In the genomic region with DNA sequence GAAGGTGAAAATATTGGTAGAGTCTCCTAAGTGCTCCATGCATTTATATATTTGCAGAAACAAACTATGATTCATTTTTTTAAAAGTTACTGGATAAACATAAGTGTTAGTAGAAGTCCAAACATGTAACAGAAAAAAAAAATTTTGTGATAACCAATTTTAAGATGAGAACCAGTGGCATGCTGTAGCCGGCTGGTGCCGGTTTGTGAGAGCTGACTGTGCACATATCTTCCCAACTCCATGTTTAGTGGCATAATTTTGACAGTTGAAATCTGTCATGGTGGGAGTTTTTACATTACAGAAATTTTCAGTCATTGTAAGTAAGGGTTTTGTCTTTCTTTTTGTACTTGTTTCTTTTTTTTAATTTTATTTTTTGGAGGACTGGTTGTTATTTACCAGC, we compare ENCODE assay signal across 12 cellular contexts.
"Had no signal": no experiment of that assay in that cellular context is flagged by ENCODE, and none has a peak within 500 bp of the region (broad histone marks: within the 10 kb centered on the region; RNA-seq: fewer than 3 reads in every experiment).

No MANE protein-coding gene starts in this region.

- H3K36me3 ChIP-seq: Peyer's patch, SJCRH30 had no signal

- H3K9me3 ChIP-seq: Peyer's patch, SJCRH30 had no signal

- H3K9ac ChIP-seq: KMS-11 had no signal

- H3K27ac ChIP-seq: KMS-11, PC-9, Peyer's patch, SJCRH30 had no signal

- DNase-seq: NCI-H1048, NCI-H1436 treated with DMSO at 0.1 percent for 48 hours, NCI-H1694, NCI-H187 treated with DMSO at 0.1 percent for 48 hours, NCI-H2029 treated with DMSO at 0.1 percent for 48 hours, PC-9, Peyer's patch, SHP77 treated with DMSO at 0.1 percent for 48 hours had no signal

- H3K4me1 ChIP-seq: Peyer's patch, SJCRH30 had no signal

- H3K27me3 ChIP-seq: Peyer's patch, SJCRH30 had no signal

- ATAC-seq: HepG2, Right ventricle myocardium inferior had no signal

- H2AFZ ChIP-seq: PC-9 had no signal

- H3K4me3 ChIP-seq: PC-9, Peyer's patch, SJCRH30 had no signal

- H3K4me2 ChIP-seq: KMS-11, PC-9 had no signal
